Comparison of ENCODE assay signal across 1 cellular context in genomic region chr3:143970773-143971366, GRCh38.
TF ChIP-seq lines count a peak whose summit lies in the region.

No MANE protein-coding gene starts in this region.

TF ChIP-seq in GM23338, 12 proteins besides CTCF, POLR2A, EP300 and RAD21 (continued from another document):
- TF ChIP-seq, protein P1, sequence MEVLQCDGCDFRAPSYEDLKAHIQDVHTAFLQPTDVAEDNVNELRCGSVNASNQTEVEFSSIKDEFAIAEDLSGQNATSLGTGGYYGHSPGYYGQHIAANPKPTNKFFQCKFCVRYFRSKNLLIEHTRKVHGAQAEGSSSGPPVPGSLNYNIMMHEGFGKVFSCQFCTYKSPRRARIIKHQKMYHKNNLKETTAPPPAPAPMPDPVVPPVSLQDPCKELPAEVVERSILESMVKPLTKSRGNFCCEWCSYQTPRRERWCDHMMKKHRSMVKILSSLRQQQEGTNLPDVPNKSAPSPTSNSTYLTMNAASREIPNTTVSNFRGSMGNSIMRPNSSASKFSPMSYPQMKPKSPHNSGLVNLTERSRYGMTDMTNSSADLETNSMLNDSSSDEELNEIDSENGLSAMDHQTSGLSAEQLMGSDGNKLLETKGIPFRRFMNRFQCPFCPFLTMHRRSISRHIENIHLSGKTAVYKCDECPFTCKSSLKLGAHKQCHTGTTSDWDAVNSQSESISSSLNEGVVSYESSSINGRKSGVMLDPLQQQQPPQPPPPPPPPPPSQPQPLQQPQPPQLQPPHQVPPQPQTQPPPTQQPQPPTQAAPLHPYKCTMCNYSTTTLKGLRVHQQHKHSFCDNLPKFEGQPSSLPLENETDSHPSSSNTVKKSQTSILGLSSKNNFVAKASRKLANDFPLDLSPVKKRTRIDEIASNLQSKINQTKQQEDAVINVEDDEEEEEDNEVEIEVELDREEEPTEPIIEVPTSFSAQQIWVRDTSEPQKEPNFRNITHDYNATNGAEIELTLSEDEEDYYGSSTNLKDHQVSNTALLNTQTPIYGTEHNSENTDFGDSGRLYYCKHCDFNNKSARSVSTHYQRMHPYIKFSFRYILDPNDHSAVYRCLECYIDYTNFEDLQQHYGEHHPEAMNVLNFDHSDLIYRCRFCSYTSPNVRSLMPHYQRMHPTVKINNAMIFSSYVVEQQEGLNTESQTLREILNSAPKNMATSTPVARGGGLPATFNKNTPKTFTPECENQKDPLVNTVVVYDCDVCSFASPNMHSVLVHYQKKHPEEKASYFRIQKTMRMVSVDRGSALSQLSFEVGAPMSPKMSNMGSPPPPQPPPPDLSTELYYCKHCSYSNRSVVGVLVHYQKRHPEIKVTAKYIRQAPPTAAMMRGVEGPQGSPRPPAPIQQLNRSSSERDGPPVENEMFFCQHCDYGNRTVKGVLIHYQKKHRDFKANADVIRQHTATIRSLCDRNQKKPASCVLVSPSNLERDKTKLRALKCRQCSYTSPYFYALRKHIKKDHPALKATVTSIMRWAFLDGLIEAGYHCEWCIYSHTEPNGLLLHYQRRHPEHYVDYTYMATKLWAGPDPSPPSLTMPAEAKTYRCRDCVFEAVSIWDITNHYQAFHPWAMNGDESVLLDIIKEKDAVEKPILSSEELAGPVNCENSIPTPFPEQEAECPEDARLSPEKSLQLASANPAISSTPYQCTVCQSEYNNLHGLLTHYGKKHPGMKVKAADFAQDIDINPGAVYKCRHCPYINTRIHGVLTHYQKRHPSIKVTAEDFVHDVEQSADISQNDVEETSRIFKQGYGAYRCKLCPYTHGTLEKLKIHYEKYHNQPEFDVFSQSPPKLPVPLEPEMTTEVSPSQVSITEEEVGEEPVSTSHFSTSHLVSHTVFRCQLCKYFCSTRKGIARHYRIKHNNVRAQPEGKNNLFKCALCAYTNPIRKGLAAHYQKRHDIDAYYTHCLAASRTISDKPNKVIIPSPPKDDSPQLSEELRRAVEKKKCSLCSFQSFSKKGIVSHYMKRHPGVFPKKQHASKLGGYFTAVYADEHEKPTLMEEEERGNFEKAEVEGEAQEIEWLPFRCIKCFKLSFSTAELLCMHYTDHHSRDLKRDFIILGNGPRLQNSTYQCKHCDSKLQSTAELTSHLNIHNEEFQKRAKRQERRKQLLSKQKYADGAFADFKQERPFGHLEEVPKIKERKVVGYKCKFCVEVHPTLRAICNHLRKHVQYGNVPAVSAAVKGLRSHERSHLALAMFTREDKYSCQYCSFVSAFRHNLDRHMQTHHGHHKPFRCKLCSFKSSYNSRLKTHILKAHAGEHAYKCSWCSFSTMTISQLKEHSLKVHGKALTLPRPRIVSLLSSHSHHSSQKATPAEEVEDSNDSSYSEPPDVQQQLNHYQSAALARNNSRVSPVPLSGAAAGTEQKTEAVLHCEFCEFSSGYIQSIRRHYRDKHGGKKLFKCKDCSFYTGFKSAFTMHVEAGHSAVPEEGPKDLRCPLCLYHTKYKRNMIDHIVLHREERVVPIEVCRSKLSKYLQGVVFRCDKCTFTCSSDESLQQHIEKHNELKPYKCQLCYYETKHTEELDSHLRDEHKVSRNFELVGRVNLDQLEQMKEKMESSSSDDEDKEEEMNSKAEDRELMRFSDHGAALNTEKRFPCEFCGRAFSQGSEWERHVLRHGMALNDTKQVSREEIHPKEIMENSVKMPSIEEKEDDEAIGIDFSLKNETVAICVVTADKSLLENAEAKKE (CRISPR knock-in tag; IDR thresholded peaks at IDR 0.05) = no peak
- TF ChIP-seq JUNB (IDR thresholded peaks at IDR 0.05; ENCODE audit: unreplicated experiment) (no peak), STAT1 (IDR thresholded peaks at IDR 0.05; ENCODE audit: unreplicated experiment) (no peak), NANOG (IDR thresholded peaks at IDR 0.05; ENCODE audit: borderline replicate concordance) (no peak)
- TF ChIP-seq, protein P2, sequence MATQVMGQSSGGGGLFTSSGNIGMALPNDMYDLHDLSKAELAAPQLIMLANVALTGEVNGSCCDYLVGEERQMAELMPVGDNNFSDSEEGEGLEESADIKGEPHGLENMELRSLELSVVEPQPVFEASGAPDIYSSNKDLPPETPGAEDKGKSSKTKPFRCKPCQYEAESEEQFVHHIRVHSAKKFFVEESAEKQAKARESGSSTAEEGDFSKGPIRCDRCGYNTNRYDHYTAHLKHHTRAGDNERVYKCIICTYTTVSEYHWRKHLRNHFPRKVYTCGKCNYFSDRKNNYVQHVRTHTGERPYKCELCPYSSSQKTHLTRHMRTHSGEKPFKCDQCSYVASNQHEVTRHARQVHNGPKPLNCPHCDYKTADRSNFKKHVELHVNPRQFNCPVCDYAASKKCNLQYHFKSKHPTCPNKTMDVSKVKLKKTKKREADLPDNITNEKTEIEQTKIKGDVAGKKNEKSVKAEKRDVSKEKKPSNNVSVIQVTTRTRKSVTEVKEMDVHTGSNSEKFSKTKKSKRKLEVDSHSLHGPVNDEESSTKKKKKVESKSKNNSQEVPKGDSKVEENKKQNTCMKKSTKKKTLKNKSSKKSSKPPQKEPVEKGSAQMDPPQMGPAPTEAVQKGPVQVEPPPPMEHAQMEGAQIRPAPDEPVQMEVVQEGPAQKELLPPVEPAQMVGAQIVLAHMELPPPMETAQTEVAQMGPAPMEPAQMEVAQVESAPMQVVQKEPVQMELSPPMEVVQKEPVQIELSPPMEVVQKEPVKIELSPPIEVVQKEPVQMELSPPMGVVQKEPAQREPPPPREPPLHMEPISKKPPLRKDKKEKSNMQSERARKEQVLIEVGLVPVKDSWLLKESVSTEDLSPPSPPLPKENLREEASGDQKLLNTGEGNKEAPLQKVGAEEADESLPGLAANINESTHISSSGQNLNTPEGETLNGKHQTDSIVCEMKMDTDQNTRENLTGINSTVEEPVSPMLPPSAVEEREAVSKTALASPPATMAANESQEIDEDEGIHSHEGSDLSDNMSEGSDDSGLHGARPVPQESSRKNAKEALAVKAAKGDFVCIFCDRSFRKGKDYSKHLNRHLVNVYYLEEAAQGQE (IDR thresholded peaks at IDR 0.05; ENCODE audit: unreplicated experiment) = no peak
